21 cellular contexts compared by ENCODE assay signal in the genomic region with DNA sequence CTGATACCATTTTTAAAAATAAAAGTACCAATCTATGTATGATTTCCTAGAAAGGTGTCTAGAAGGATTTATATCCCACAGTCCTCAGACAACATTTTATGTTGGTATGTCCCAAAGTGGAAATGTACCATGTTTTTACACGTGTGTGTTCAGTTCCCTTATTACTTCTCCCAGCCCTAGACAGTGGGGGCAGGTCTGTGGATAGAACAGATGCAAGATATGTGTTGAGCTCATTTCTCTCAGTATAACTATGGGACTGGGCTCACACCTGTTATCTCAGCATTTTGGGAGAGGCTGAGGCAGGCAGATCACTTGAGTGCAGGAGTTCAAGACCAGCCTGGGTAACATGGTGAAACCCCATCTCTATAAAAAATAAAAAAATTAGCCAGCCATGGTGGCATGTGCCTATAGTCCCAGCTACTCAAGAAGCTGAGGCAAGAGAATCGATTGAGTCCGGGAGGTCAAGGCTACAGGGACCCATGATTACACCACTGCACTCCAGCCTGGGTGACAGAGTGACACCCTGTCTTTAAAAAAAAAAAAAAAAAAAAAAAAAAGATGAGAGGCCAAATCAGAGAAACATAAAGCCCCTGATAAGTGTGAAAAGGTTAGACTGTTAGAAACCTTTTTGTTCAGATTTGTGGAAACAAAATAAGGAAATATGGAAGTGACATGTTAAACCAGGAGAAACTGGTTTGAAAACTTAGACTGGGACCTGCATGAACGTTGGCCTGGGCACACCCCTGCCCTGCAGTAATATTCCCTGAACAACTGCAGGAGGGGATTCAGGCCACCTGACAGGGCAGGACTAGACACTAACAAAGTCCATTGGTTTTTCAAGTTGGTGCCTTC. TPM values are rescaled to one million over a fixed set of nuclear protein-coding genes. Genes with fewer than 3 reads are reported as not detected.
DNase-seq lines count a peak whose midpoint lies in the region; ATAC-seq and TF ChIP-seq lines count a peak whose summit lies in the region.
"Had no signal": no experiment of that assay in that cellular context is flagged by ENCODE, and none has a peak within 500 bp of the region (broad histone marks: within the 10 kb centered on the region; RNA-seq: fewer than 3 reads in every experiment).

No MANE protein-coding gene starts in this region.

- peaks cover 25% of the 10 kb centered on the region for H3K79me1 ChIP-seq in trophoblast cell (ENCODE audit: low read length)

- no peak for TF ChIP-seq CTCF in HCT116 (IDR thresholded peaks at IDR 0.05 in 2 of 3, conservative IDR thresholded peaks at IDR 0.05 in 1 of 3; ENCODE audit: borderline replicate concordance in 1 of 3, insufficient read depth in 1 of 3, low read depth in 2 of 3, low read length in 2 of 3)
- no peak for TF ChIP-seq CTCF in Peyer's patch (IDR thresholded peaks at IDR 0.05)
- TF ChIP-seq CTCF in hepatocyte (IDR thresholded peaks at IDR 0.05; ENCODE audit: poor library complexity): no peak

- TF ChIP-seq POLR2A in HCT116 (IDR thresholded peaks at IDR 0.05; ENCODE audit: borderline replicate concordance, extremely low read depth, insufficient read depth, insufficient read length) (no peak), Peyer's patch (IDR thresholded peaks at IDR 0.05) (no peak)

- RAD21 ChIA-PET in HCT116 (lab: Charles Lee; ENCODE audit: low non-redundant PET in 1 of 2, low total read pairs in 2 of 2, uncharacterized antibody in 2 of 2, unreplicated experiment in 2 of 2): no interaction called here

- peak overlapping the region; percentile 88 for H4K91ac ChIP-seq in trophoblast cell (ENCODE audit: low read depth, low read length)

- no TSS peak for BruUV-seq in HCT116 (replicated peaks; lab: Mats Ljungman, UMichigan)

- H3K79me2 ChIP-seq in HCT116 (ENCODE audit: insufficient read depth, low read length) (no peaks in the 10 kb centered on the region), hepatocyte (no peaks in the 10 kb centered on the region), trophoblast cell (ENCODE audit: control insufficient read depth, insufficient read depth, low read length, poor library complexity) (peaks cover 2% of the 10 kb centered on the region)

- H3K18ac ChIP-seq in trophoblast cell (ENCODE audit: low read length): peak overlapping the region; percentile 58

- CTCF ChIA-PET in HCT116 (lab: Charles Lee): no interaction called here

- in situ Hi-C loops in KBM-7 (cut with MboI; ENCODE audit: low pct_unique_long_range_greater_than_20kb, low sequenced_read_pairs): no loop called here

- H2AFZ ChIP-seq in HCT116 (ENCODE audit: low read depth, low read length, poor library complexity, severe bottlenecking) (no peak overlapping the region), hepatocyte (no peak overlapping the region), trophoblast cell (ENCODE audit: insufficient read depth, low read length, poor library complexity) (no peak overlapping the region)

- POLR2A ChIA-PET in HCT116 (lab: Charles Lee): no interaction called here

- peak overlapping the region; percentile 17 for H4K8ac ChIP-seq in trophoblast cell (ENCODE audit: low read depth, low read length)

- H3K9ac ChIP-seq in HCT116 (ENCODE audit: low read length): no peak overlapping the region; the same call in 1 of the 2 replicates
- no peak overlapping the region for H3K9ac ChIP-seq in trophoblast cell (ENCODE audit: low read length)

- WGBS in hepatocyte (ENCODE audit: low lambda C conversion rate, missing lambda C conversion rate): 60% methylated on average over 4 of the region's 4 CpGs
- WGBS in trophoblast cell (ENCODE audit: extremely low coverage, insufficient coverage, insufficient read length): no CpG with 5 or more reads among the region's 4 CpGs

- H3K9me3 ChIP-seq in HCT116 (ENCODE audit: control insufficient read depth in 1 of 2, insufficient read depth in 1 of 2, low read depth in 1 of 2, low read length in 2 of 2): no peaks in the 10 kb centered on the region
- no peaks in the 10 kb centered on the region for H3K9me3 ChIP-seq in Peyer's patch
- H3K9me3 ChIP-seq in hepatocyte (ENCODE audit: low read depth): no peaks in the 10 kb centered on the region
- no peaks in the 10 kb centered on the region for H3K9me3 ChIP-seq in trophoblast cell (ENCODE audit: insufficient read depth, low read depth, low read length)
- H3K9me3 ChIP-seq: pancreas, thoracic aorta had no signal

- H2BK12ac ChIP-seq in trophoblast cell (ENCODE audit: low read length): peak overlapping the region; percentile 93

- no peak overlapping the region for H3K27ac ChIP-seq in HCT116 (ENCODE audit: low read depth, low read length)
- peak overlapping the region in 3 of 4 donors; percentile 2 to 61 (median 13) for H3K27ac ChIP-seq in Peyer's patch
- H3K27ac ChIP-seq in hepatocyte: peak overlapping the region; percentile 96
- H3K27ac ChIP-seq in trophoblast cell (ENCODE audit: low read depth, low read length): peak overlapping the region; percentile 90

- H3K27me3 ChIP-seq in HCT116 (ENCODE audit: insufficient read depth, low read length) (peaks cover 26% of the 10 kb centered on the region), Peyer's patch (no peaks in the 10 kb centered on the region), hepatocyte (no peaks in the 10 kb centered on the region), trophoblast cell (ENCODE audit: insufficient read depth, low read length) (no peaks in the 10 kb centered on the region)
- H3K27me3 ChIP-seq: pancreas had no signal

- H3K9me2 ChIP-seq in HCT116 (ENCODE audit: insufficient read depth) (no peaks in the 10 kb centered on the region), hepatocyte (replicated peaks; ENCODE audit: insufficient read depth) (no peaks in the 10 kb centered on the region)

- no peak for ATAC-seq in HCT116
- ATAC-seq in GM18498 (IDR thresholded peaks at IDR 0.05; ENCODE audit: unreplicated experiment): no peak
- ATAC-seq: pancreas, right cardiac atrium had no signal

- H3K4ac ChIP-seq in trophoblast cell (ENCODE audit: low read depth, low read length): peak overlapping the region; percentile 19

- H2BK5ac ChIP-seq in trophoblast cell (ENCODE audit: low read depth, low read length, poor library complexity): peak overlapping the region; percentile 89

- DNase-seq in HCT116 (ENCODE audit: low read depth, low spot score) (no peak), Peyer's patch (no peak), hepatocyte (ENCODE audit: low spot score) (no peak), trophoblast cell (no peak), NCI-H82 (lab: John Stamatoyannopoulos, UW) (no peak), KBM-7 (no peak)
- DNase-seq in activated CD4-positive, alpha-beta T cell treated with anti-CD3 and anti-CD28 coated beads, Interleukin-2, amount 50 U/mL, for 4 hours: no peak
- DNase-seq: activated CD4-positive, alpha-beta T cell treated with anti-CD3 and anti-CD28 coated beads, Interleukin-2, amount 50 U/mL, for 1 hour; activated CD8-positive, alpha-beta memory T cell treated with anti-CD3 and anti-CD28 coated beads, Interleukin-2, amount 50 U/mL, for 4 hours; activated gamma-delta T cell treated with Interleukin-2 at 50 U/mL for 16 hours; amniotic stem cell; CD8-positive, alpha-beta memory T cell; hypothalamus; NCI-H146; NCI-H526 treated with DMSO at 0.1 percent for 48 hours; pancreas; SHP77 treated with DMSO at 0.1 percent for 48 hours had no signal

- no peak overlapping the region for H3K23ac ChIP-seq in trophoblast cell (ENCODE audit: low read length)

- H3K4me1 ChIP-seq in HCT116 (ENCODE audit: control insufficient read depth in 1 of 2, insufficient read depth in 2 of 2, low read length in 2 of 2) (peaks cover 37 to 48% of the 10 kb centered on the region in 2 experiments), Peyer's patch (peaks cover 0 to 20% (median 0%) of the 10 kb centered on the region in 4 donors), hepatocyte (ENCODE audit: insufficient read depth) (peaks cover 44% of the 10 kb centered on the region), trophoblast cell (ENCODE audit: control insufficient read depth in 1 of 2, insufficient read depth in 2 of 2, low read length in 2 of 2) (peaks cover 31 to 35% of the 10 kb centered on the region in 2 experiments)
- H3K4me1 ChIP-seq: pancreas had no signal

- H3K4me2 ChIP-seq in HCT116 (ENCODE audit: low read length) (peak overlapping the region; percentile 66), hepatocyte (peak overlapping the region; percentile 57), trophoblast cell (ENCODE audit: low read length) (no peak overlapping the region)

- intact Hi-C loops in HCT116 (cut with micrococcal nuclease): loop anchor here (2.0 kb wide), 1 partner anchor 175 kb away; no protein-coding TSS in a partner anchor

- H3K4me3 ChIP-seq in HCT116 (replicated peaks in 1 of 2; ENCODE audit: low read depth in 1 of 2, low read length in 2 of 2) (0 out of 4 replicates have a peak overlapping the region, but pooled peaks of 1 of the 2 experiments have one; percentile 20), Peyer's patch (no peak overlapping the region), hepatocyte (no peak overlapping the region), trophoblast cell (ENCODE audit: low read depth, low read length) (no peak overlapping the region)
- H3K4me3 ChIP-seq: lung, pancreas, thoracic aorta had no signal

- no peak for TF ChIP-seq RAD21 in HCT116 (IDR thresholded peaks at IDR 0.05; ENCODE audit: low read depth)

- peak overlapping the region; percentile 28 for H3K14ac ChIP-seq in trophoblast cell (ENCODE audit: low read length)

- H3K36me3 ChIP-seq in HCT116 (ENCODE audit: control insufficient read depth in 1 of 2, insufficient read depth in 2 of 2, low read length in 2 of 2) (no peaks in the 10 kb centered on the region), Peyer's patch (no peaks in the 10 kb centered on the region), hepatocyte (replicated peaks; ENCODE audit: insufficient read depth, low read depth) (no peaks in the 10 kb centered on the region), trophoblast cell (ENCODE audit: control insufficient read depth in 1 of 2, insufficient read depth in 2 of 2, low read length in 2 of 2) (no peaks in the 10 kb centered on the region)
- H3K36me3 ChIP-seq: pancreas had no signal

- no peaks in the 10 kb centered on the region for H4K20me1 ChIP-seq in HCT116 (ENCODE audit: insufficient read depth)
- no peaks in the 10 kb centered on the region for H4K20me1 ChIP-seq in hepatocyte (ENCODE audit: insufficient read depth, poor library complexity, severe bottlenecking)

- no peak overlapping the region for H4K12ac ChIP-seq in trophoblast cell (ENCODE audit: low read depth, low read length)

- H2BK120ac ChIP-seq in trophoblast cell (ENCODE audit: insufficient read depth, low read length, poor library complexity): peak overlapping the region; percentile 76

- H2AK5ac ChIP-seq in trophoblast cell (ENCODE audit: low read length): peak overlapping the region; percentile 75

TF ChIP-seq in HCT116, 20 proteins besides CTCF, POLR2A, EP300 and RAD21 (continues in another document):
- no peak for TF ChIP-seq JUND (IDR thresholded peaks at IDR 0.05)

RNA-seq across cellular contexts. Expression of gene SLC2A8, which starts 7.4 kb away (rescaled TPM):
- total RNA-seq in HCT116 (2021; ENCODE audit: unreplicated experiment) (16.8 TPM), Peyer's patch (10 to 100 TPM in 3 of 4 donors, 1 to 10 TPM in 1; 7.4 to 58.1 (median 42.9) TPM), hepatocyte (91.7 and 99.7 TPM in 2 replicates)
- 14.7 and 15.3 TPM in 2 replicates for polyA plus RNA-seq in HCT116 (2012)
- 138 and 145 TPM in 2 replicates for polyA plus RNA-seq in hepatocyte
- 31.3 and 31.4 TPM in 2 replicates for polyA plus RNA-seq in trophoblast cell (2013)

RNA-seq across cellular contexts. Expression of gene ZNF79, which starts 34.6 kb away (rescaled TPM):
- total RNA-seq in HCT116 (2021; ENCODE audit: unreplicated experiment) (5.3 TPM), Peyer's patch (10 to 100 TPM; 12.7 to 47.9 (median 14.4) TPM), hepatocyte (8.3 and 9.0 TPM in 2 replicates)
- polyA plus RNA-seq in HCT116 (2012): 2.2 and 3.0 TPM in 2 replicates
- 3.8 and 6.0 TPM in 2 replicates for polyA plus RNA-seq in hepatocyte
- 4.7 and 5.3 TPM in 2 replicates for polyA plus RNA-seq in trophoblast cell (2013)
